Comparison of ENCODE assay signal across 7 cellular contexts in genomic region chr19:44576843-44577565, GRCh38. TPM values are rescaled to one million over a fixed set of nuclear protein-coding genes. Genes with fewer than 3 reads are reported as not detected.
DNase-seq lines count a peak whose midpoint lies in the region; ATAC-seq, FAIRE-seq and TF ChIP-seq lines count a peak whose summit lies in the region.

No MANE protein-coding gene starts in this region.

- no peaks in the 10 kb centered on the region for H3K36me3 Mint-ChIP-seq in activated naive CD8-positive, alpha-beta T cell treated with anti-CD3 and anti-CD28 coated beads, Interleukin-2, amount 50 U/mL, for 24 hours (ENCODE audit: low read depth)
- H3K36me3 Mint-ChIP-seq in activated T-cell treated with anti-CD3 and anti-CD28 coated beads, Interleukin-2, amount 50 U/mL, for 24 hours (ENCODE audit: low read depth): no peaks in the 10 kb centered on the region

- peak; percentile 59 for ATAC-seq in activated naive CD8-positive, alpha-beta T cell treated with anti-CD3 and anti-CD28 coated beads, Interleukin-2, amount 50 U/mL, for 24 hours
- ATAC-seq in HG03175 (IDR thresholded peaks at IDR 0.05; ENCODE audit: unreplicated experiment): no peak
- no peak for ATAC-seq in GM18861 (IDR thresholded peaks at IDR 0.05; ENCODE audit: unreplicated experiment)

- peak; percentile 56 for DNase-seq in NCI-H146 treated with DMSO at 0.1 percent for 48 hours (lab: John Stamatoyannopoulos, UW; ENCODE audit: unreplicated experiment)
- peak; percentile 14 for DNase-seq in activated naive CD8-positive, alpha-beta T cell treated with anti-CD3 and anti-CD28 coated beads, Interleukin-2, amount 50 U/mL, for 24 hours
- DNase-seq in kidney: no peak
- no peak for DNase-seq in activated T-cell treated with anti-CD3 and anti-CD28 coated beads, Interleukin-2, amount 50 U/mL, for 24 hours

- no peak overlapping the region for H3K27ac ChIP-seq in kidney (ENCODE audit: low read depth in 2 of 2, low read length in 2 of 2)

- no peak overlapping the region for H3K9ac ChIP-seq in kidney (ENCODE audit: low read length in 2 of 2)

- H3K4me3 Mint-ChIP-seq in activated naive CD8-positive, alpha-beta T cell treated with anti-CD3 and anti-CD28 coated beads, Interleukin-2, amount 50 U/mL, for 24 hours: no peak overlapping the region
- no peak overlapping the region for H3K4me3 Mint-ChIP-seq in activated T-cell treated with anti-CD3 and anti-CD28 coated beads, Interleukin-2, amount 50 U/mL, for 24 hours

- no peaks in the 10 kb centered on the region for H3K27me3 Mint-ChIP-seq in activated naive CD8-positive, alpha-beta T cell treated with anti-CD3 and anti-CD28 coated beads, Interleukin-2, amount 50 U/mL, for 24 hours
- H3K27me3 Mint-ChIP-seq in activated T-cell treated with anti-CD3 and anti-CD28 coated beads, Interleukin-2, amount 50 U/mL, for 24 hours: peaks cover 7% of the 10 kb centered on the region

- intact Hi-C loops in kidney (cut with DNase I): no loop called here

- H3K4me1 Mint-ChIP-seq in activated naive CD8-positive, alpha-beta T cell treated with anti-CD3 and anti-CD28 coated beads, Interleukin-2, amount 50 U/mL, for 24 hours: no peaks in the 10 kb centered on the region
- no peaks in the 10 kb centered on the region for H3K4me1 Mint-ChIP-seq in activated T-cell treated with anti-CD3 and anti-CD28 coated beads, Interleukin-2, amount 50 U/mL, for 24 hours (ENCODE audit: low read depth)

- H3K4me3 ChIP-seq in kidney (ENCODE audit: low read length in 2 of 2): no peak overlapping the region

- TF ChIP-seq CTCF in GM12874 (IDR thresholded peaks at IDR 0.05; ENCODE audit: insufficient read depth, low read depth, low read length) (peak; percentile 27), kidney (IDR thresholded peaks at IDR 0.05; ENCODE audit: borderline replicate concordance, extremely low read depth, insufficient read depth) (peak; percentile 55)

- no peaks in the 10 kb centered on the region for H3K9me3 Mint-ChIP-seq in activated naive CD8-positive, alpha-beta T cell treated with anti-CD3 and anti-CD28 coated beads, Interleukin-2, amount 50 U/mL, for 24 hours
- peaks cover 5% of the 10 kb centered on the region for H3K9me3 Mint-ChIP-seq in activated T-cell treated with anti-CD3 and anti-CD28 coated beads, Interleukin-2, amount 50 U/mL, for 24 hours

- no peaks in the 10 kb centered on the region for H3K36me3 ChIP-seq in kidney (ENCODE audit: control insufficient read depth in 1 of 2, insufficient read depth in 2 of 2, low read length in 2 of 2)

- no peaks in the 10 kb centered on the region for H3K9me3 ChIP-seq in kidney (ENCODE audit: control insufficient read depth in 1 of 2, low read length in 2 of 2)

- peaks cover 0 to 3% of the 10 kb centered on the region in 2 donors for H3K4me1 ChIP-seq in kidney (ENCODE audit: control insufficient read depth in 1 of 2, insufficient read depth in 1 of 2, low read depth in 1 of 2, low read length in 2 of 2)

- FAIRE-seq in kidney (lab: Jason Lieb, UNC): no peak

- H3K27ac Mint-ChIP-seq in activated naive CD8-positive, alpha-beta T cell treated with anti-CD3 and anti-CD28 coated beads, Interleukin-2, amount 50 U/mL, for 24 hours: no peak overlapping the region
- H3K27ac Mint-ChIP-seq in activated T-cell treated with anti-CD3 and anti-CD28 coated beads, Interleukin-2, amount 50 U/mL, for 24 hours: no peak overlapping the region

RNA-seq across cellular contexts. Expression of gene IGSF23, which starts 36.4 kb away (rescaled TPM):
- not detected for total RNA-seq in kidney
- polyA plus RNA-seq in kidney (ENCODE audit: insufficient read depth, low read depth, low replicate concordance): not detected

RNA-seq across cellular contexts. Expression of gene CEACAM20, which starts 47.5 kb away (rescaled TPM):
- not detected for total RNA-seq in kidney
- polyA plus RNA-seq in kidney (ENCODE audit: insufficient read depth, low read depth, low replicate concordance): not detected

Comparison
In these comparisons a context has a peak if more than half of its experiments do, and no peak if none do; other contexts are left out.
1. DNase-seq: peak in NCI-H146 treated with DMSO at 0.1 percent for 48 hours (single experiment) and activated naive CD8-positive, alpha-beta T cell treated with anti-CD3 and anti-CD28 coated beads, Interleukin-2, amount 50 U/mL, for 24 hours (single experiment); none in kidney (single experiment) and activated T-cell treated with anti-CD3 and anti-CD28 coated beads, Interleukin-2, amount 50 U/mL, for 24 hours (single experiment).